Comparison of ENCODE assay signal across 22 cellular contexts in the genomic region with DNA sequence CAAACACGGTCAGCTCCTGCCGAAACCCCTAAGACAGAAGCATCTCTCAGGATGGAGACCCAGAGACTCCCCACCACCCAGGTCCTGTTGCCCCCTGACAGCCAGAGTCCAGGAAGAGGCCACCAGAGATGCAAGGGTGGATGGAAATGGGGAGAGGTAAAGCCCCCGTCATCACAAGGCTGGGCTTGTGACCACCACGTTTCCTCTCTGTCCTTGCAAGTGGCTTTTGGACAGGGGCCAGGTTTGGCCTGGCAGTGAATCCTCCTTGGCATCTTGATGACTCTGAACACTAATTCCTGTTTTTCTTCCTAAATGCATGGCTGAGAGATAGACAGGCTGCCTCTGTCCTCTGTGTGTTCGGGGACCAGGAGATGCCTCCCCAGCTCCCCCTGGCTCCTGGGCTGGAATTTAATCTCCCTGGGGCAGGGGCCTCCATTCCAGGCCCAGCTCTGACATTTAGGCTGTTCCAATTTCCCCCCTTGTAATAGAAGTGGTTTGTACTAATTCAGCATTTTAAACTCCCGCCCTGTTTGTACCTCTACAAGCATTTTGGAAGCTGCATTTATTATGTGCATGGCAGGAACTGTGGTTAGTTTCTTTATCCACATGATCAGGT.
DNase-seq lines count a peak whose midpoint lies in the region; TF ChIP-seq lines count a peak whose summit lies in the region.
"Had no signal": no experiment of that assay in that cellular context is flagged by ENCODE, and none has a peak within 500 bp of the region (broad histone marks: within the 10 kb centered on the region; RNA-seq: fewer than 3 reads in every experiment).

No MANE protein-coding gene starts in this region.

- H3K27me3 Mint-ChIP-seq in endodermal cell (ENCODE audit: insufficient read depth), result no peaks in the 10 kb centered on the region
- H3K27me3 Mint-ChIP-seq: B cell; CD4-positive, CD25-positive, alpha-beta regulatory T cell had no signal

- no peak overlapping the region for H3K4ac ChIP-seq in neuronal stem cell (ENCODE audit: low read length)

- no peak for TF ChIP-seq POLR2A in Peyer's patch (IDR thresholded peaks at IDR 0.05)

- no peak overlapping the region for H3K27ac Mint-ChIP-seq in endodermal cell
- H3K27ac Mint-ChIP-seq: B cell; CD4-positive, CD25-positive, alpha-beta regulatory T cell had no signal

- H2BK15ac ChIP-seq in neuronal stem cell (ENCODE audit: low read length), result no peak overlapping the region

- 0 out of 2 replicates have a peak, but pooled peaks have one; percentile 12 for TF ChIP-seq CTCF in LNCaP clone FGC (IDR thresholded peaks at IDR 0.05; ENCODE audit: control insufficient read depth, extremely low read depth, insufficient read depth)
- peak; percentile 50 for TF ChIP-seq CTCF in endodermal cell (conservative IDR thresholded peaks at IDR 0.05)
- no peak for TF ChIP-seq CTCF in GM13977 (IDR thresholded peaks at IDR 0.05; ENCODE audit: extremely low read depth, insufficient read depth, missing control alignments)
- TF ChIP-seq CTCF in Peyer's patch (IDR thresholded peaks at IDR 0.05), result no peak

- H2AK5ac ChIP-seq in neuronal stem cell (ENCODE audit: low read depth, low read length), result peak overlapping the region; percentile 24

- DNase-seq in NCI-H2029 (lab: John Stamatoyannopoulos, UW), result peak; percentile 0
- DNase-seq in NCI-H2029 treated with DMSO at 0.1 percent for 48 hours (lab: John Stamatoyannopoulos, UW), result no peak
- DNase-seq in LNCaP clone FGC (ENCODE audit: low read depth), result peak; percentile 10
- DNase-seq in endodermal cell, result no peak
- no peak for DNase-seq in neuronal stem cell (ENCODE audit: low spot score)
- DNase-seq in GM13977 (ENCODE audit: low spot score), result no peak
- no peak for DNase-seq in HCEC 1CT
- no peak for DNase-seq in Peyer's patch
- DNase-seq: Caco-2; CD4-positive, CD25-positive, alpha-beta regulatory T cell; GDM1; IMR-90; NCI-H1048; NCI-H1436; NCI-H2081; NCI-H510A; NCI-H748 treated with DMSO at 0.1 percent for 48 hours; RPMI8226; SHP77 treated with DMSO at 0.1 percent for 48 hours had no signal

- WGBS in endodermal cell (ENCODE audit: insufficient coverage in 1 of 2, insufficient read length in 1 of 2), 2 experiments, result 87 to 91% methylated on average over 3 to 6 of the region's 6 CpGs
- WGBS in neuronal stem cell (ENCODE audit: extremely low coverage in 2 of 2, insufficient read length in 2 of 2, insufficient replicate concordance in 1 of 2), 2 donors, result no CpG with 5 or more reads among the region's 6 CpGs

- H3K9ac ChIP-seq in endodermal cell (ENCODE audit: extremely low read depth, low read length, poor library complexity, severe bottlenecking), result no peak overlapping the region
- no peak overlapping the region for H3K9ac ChIP-seq in neuronal stem cell (ENCODE audit: low read depth, low read length, poor library complexity)

- H3K36me3 Mint-ChIP-seq in endodermal cell (ENCODE audit: low read depth), result no peaks in the 10 kb centered on the region
- H3K36me3 Mint-ChIP-seq: CD4-positive, CD25-positive, alpha-beta regulatory T cell had no signal

- H3K27ac ChIP-seq in endodermal cell (ENCODE audit: low read depth, low read length) (no peak overlapping the region), neuronal stem cell (replicated peaks; ENCODE audit: low read length) (no peak overlapping the region), Peyer's patch (no peak overlapping the region)
- H3K27ac ChIP-seq: 22Rv1, HL-60 had no signal

- H3K79me1 ChIP-seq in neuronal stem cell (ENCODE audit: low read depth, low read length), result no peaks in the 10 kb centered on the region

- peaks cover 22% of the 10 kb centered on the region for H3K4me1 Mint-ChIP-seq in endodermal cell
- H3K4me1 Mint-ChIP-seq: B cell; CD4-positive, CD25-positive, alpha-beta regulatory T cell had no signal

- H3K4me1 ChIP-seq in endodermal cell (ENCODE audit: control insufficient read depth, insufficient read depth, low read length) (peaks cover 6% of the 10 kb centered on the region), neuronal stem cell (ENCODE audit: control insufficient read depth in 2 of 2, insufficient read depth in 1 of 2, low read depth in 1 of 2, low read length in 2 of 2) (no peaks in the 10 kb centered on the region), Peyer's patch (no peaks in the 10 kb centered on the region)
- H3K4me1 ChIP-seq: Caco-2 had no signal

- H3K4me3 ChIP-seq in LNCaP clone FGC (ENCODE audit: low read depth, low read length) (no peak overlapping the region), endodermal cell (ENCODE audit: low read length) (no peak overlapping the region), neuronal stem cell (ENCODE audit: low read length in 2 of 2) (no peak overlapping the region), Peyer's patch (no peak overlapping the region)

- H3K18ac ChIP-seq in neuronal stem cell (ENCODE audit: low read length), result no peak overlapping the region

- no peak overlapping the region for H2BK120ac ChIP-seq in neuronal stem cell (ENCODE audit: low read depth, low read length)

- H4K91ac ChIP-seq in neuronal stem cell (ENCODE audit: low read depth, low read length, poor library complexity), result no peak overlapping the region

- H3K14ac ChIP-seq in neuronal stem cell (ENCODE audit: low read length), result no peak overlapping the region

- no peak overlapping the region for H3K4me2 ChIP-seq in neuronal stem cell (ENCODE audit: insufficient read depth, low read length, poor library complexity, severe bottlenecking)

- no peaks in the 10 kb centered on the region for H3K9me3 Mint-ChIP-seq in endodermal cell

- H3K4me3 Mint-ChIP-seq in endodermal cell, result no peak overlapping the region
- H3K4me3 Mint-ChIP-seq: B cell; CD4-positive, CD25-positive, alpha-beta regulatory T cell had no signal

- H3K27me3 ChIP-seq in endodermal cell (ENCODE audit: control insufficient read depth, insufficient read depth, low read length, poor library complexity, severe bottlenecking) (no peaks in the 10 kb centered on the region), neuronal stem cell (ENCODE audit: control insufficient read depth in 3 of 3, insufficient read depth in 3 of 3, low read depth in 1 of 3, low read length in 3 of 3) (no peaks in the 10 kb centered on the region), Peyer's patch (no peaks in the 10 kb centered on the region)

- H3K23ac ChIP-seq in neuronal stem cell (ENCODE audit: low read depth, low read length, poor library complexity), result no peak overlapping the region

- H4K8ac ChIP-seq in neuronal stem cell (ENCODE audit: low read depth, low read length), result no peak overlapping the region

- H3K9me3 ChIP-seq in endodermal cell (ENCODE audit: control insufficient read depth, low read length) (no peaks in the 10 kb centered on the region), neuronal stem cell (replicated peaks in 1 of 2; ENCODE audit: control insufficient read depth in 2 of 2, insufficient read depth in 1 of 2, low read depth in 1 of 2, low read length in 2 of 2) (no peaks in the 10 kb centered on the region), Peyer's patch (no peaks in the 10 kb centered on the region)
- H3K9me3 ChIP-seq: Caco-2 had no signal

- no peak overlapping the region for H2BK5ac ChIP-seq in neuronal stem cell (ENCODE audit: low read length)

- H2BK12ac ChIP-seq in neuronal stem cell (ENCODE audit: low read length), result no peak overlapping the region

- H3K36me3 ChIP-seq in endodermal cell (ENCODE audit: control insufficient read depth, insufficient read depth, low read length), result no peaks in the 10 kb centered on the region
- H3K36me3 ChIP-seq in neuronal stem cell (replicated peaks in 1 of 2; ENCODE audit: control insufficient read depth in 2 of 2, insufficient read depth in 2 of 2, low read length in 2 of 2), result no peaks in the 10 kb centered on the region
- H3K36me3 ChIP-seq in Peyer's patch, result no peaks in the 10 kb centered on the region

- no peak overlapping the region for H2AFZ ChIP-seq in neuronal stem cell (ENCODE audit: low read length)

- in situ Hi-C loops in GM13977 (cut with MboI; ENCODE audit: low pct_unique_long_range_greater_than_20kb, low sequenced_read_pairs, unreplicated experiment), result no loop called here

Comparison
In these comparisons a context has a peak if more than half of its experiments do, and no peak if none do; other contexts are left out.
1. DNase-seq: peak in NCI-H2029 (single experiment) and LNCaP clone FGC (single experiment); none in NCI-H2029 treated with DMSO at 0.1 percent for 48 hours (single experiment), endodermal cell (single experiment), neuronal stem cell (single experiment), GM13977 (single experiment), HCEC 1CT (single experiment) and Peyer's patch (0 of 3).
2. CTCF ChIP-seq: peak in LNCaP clone FGC (single experiment) and endodermal cell (single experiment); none in GM13977 (single experiment) and Peyer's patch (0 of 6).